ENCODE assay signal across 1 cellular context in genomic region chr12:6205144-6205539, GRCh38.
A peak's percentile ranks its signal among the peaks of the same experiment; 100 is the strongest.
TF ChIP-seq lines count a peak whose summit lies in the region.

No MANE protein-coding gene starts in this region.

TF ChIP-seq in WTC11, 78 proteins besides CTCF, POLR2A, EP300 and RAD21 (continued from another document):
- TF ChIP-seq NFE2L1 (CRISPR knock-in tag; IDR thresholded peaks at IDR 0.05) (no peak), MYBL2 (CRISPR knock-in tag; IDR thresholded peaks at IDR 0.05) (no peak), ZNF317 (CRISPR knock-in tag; IDR thresholded peaks at IDR 0.05; ENCODE audit: borderline replicate concordance, low read depth) (no peak), STAT6 (CRISPR knock-in tag; conservative IDR thresholded peaks at IDR 0.05; ENCODE audit: low read depth) (no peak), NFYB (CRISPR knock-in tag; conservative IDR thresholded peaks at IDR 0.05; ENCODE audit: low read depth) (no peak), USF2 (CRISPR knock-in tag; IDR thresholded peaks at IDR 0.05) (peak; percentile 31; the same call in 1 of the 2 replicates), ZNF263 (CRISPR knock-in tag; IDR thresholded peaks at IDR 0.05; ENCODE audit: low read depth) (no peak), TEAD4 (CRISPR knock-in tag; IDR thresholded peaks at IDR 0.05) (no peak)
- TF ChIP-seq, protein P1, sequence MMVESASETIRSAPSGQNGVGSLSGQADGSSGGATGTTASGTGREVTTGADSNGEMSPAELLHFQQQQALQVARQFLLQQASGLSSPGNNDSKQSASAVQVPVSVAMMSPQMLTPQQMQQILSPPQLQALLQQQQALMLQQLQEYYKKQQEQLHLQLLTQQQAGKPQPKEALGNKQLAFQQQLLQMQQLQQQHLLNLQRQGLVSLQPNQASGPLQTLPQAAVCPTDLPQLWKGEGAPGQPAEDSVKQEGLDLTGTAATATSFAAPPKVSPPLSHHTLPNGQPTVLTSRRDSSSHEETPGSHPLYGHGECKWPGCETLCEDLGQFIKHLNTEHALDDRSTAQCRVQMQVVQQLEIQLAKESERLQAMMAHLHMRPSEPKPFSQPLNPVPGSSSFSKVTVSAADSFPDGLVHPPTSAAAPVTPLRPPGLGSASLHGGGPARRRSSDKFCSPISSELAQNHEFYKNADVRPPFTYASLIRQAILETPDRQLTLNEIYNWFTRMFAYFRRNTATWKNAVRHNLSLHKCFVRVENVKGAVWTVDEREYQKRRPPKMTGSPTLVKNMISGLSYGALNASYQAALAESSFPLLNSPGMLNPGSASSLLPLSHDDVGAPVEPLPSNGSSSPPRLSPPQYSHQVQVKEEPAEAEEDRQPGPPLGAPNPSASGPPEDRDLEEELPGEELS (CRISPR knock-in tag; IDR thresholded peaks at IDR 0.05) = 0 out of 2 replicates have a peak, but pooled peaks have one; percentile 20
- TF ChIP-seq, protein P2, sequence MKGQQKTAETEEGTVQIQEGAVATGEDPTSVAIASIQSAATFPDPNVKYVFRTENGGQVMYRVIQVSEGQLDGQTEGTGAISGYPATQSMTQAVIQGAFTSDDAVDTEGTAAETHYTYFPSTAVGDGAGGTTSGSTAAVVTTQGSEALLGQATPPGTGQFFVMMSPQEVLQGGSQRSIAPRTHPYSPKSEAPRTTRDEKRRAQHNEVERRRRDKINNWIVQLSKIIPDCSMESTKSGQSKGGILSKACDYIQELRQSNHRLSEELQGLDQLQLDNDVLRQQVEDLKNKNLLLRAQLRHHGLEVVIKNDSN (CRISPR knock-in tag; IDR thresholded peaks at IDR 0.05) = no peak
- TF ChIP-seq, protein P3, sequence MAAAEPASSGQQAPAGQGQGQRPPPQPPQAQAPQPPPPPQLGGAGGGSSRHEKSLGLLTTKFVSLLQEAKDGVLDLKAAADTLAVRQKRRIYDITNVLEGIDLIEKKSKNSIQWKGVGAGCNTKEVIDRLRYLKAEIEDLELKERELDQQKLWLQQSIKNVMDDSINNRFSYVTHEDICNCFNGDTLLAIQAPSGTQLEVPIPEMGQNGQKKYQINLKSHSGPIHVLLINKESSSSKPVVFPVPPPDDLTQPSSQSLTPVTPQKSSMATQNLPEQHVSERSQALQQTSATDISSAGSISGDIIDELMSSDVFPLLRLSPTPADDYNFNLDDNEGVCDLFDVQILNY (CRISPR knock-in tag; IDR thresholded peaks at IDR 0.05) = no peak
